ENCODE assay signal across 11 cellular contexts in genomic region chr17:17593222-17593620, GRCh38. TPM values are rescaled to one million over a fixed set of nuclear protein-coding genes. Genes with fewer than 3 reads are reported as not detected.
A peak's percentile ranks its signal among the peaks of the same experiment; 100 is the strongest.
DNase-seq lines count a peak whose midpoint lies in the region; ATAC-seq and TF ChIP-seq lines count a peak whose summit lies in the region.
"Had no signal": no experiment of that assay in that cellular context is flagged by ENCODE, and none has a peak within 500 bp of the region (broad histone marks: within the 10 kb centered on the region; RNA-seq: fewer than 3 reads in every experiment).

No MANE protein-coding gene starts in this region.

- intact Hi-C loops in left ventricle myocardium superior (cut with micrococcal nuclease) (no loop called here), upper lobe of right lung (cut with DNase I) (no loop called here)

- no peaks in the 10 kb centered on the region for H3K9me3 Mint-ChIP-seq in WTC11

- H3K4me1 ChIP-seq in cardiac muscle cell (ENCODE audit: low read depth), result peaks cover 26% of the 10 kb centered on the region
- peaks cover 6% of the 10 kb centered on the region for H3K4me1 ChIP-seq in iPS-15b (ENCODE audit: control insufficient read depth, insufficient read depth, low read length)
- peaks cover 26% of the 10 kb centered on the region for H3K4me1 ChIP-seq in upper lobe of right lung
- H3K4me1 ChIP-seq: prostate gland had no signal

- H3K4me1 Mint-ChIP-seq in WTC11, result peaks cover 17% of the 10 kb centered on the region

- ATAC-seq in left ventricle myocardium superior, result no peak
- ATAC-seq in WTC11, result no peak
- ATAC-seq in upper lobe of right lung, result no peak
- no peak for ATAC-seq in HG03442 (IDR thresholded peaks at IDR 0.05; ENCODE audit: unreplicated experiment)

- H3K27ac ChIP-seq in cardiac muscle cell (peak overlapping the region; percentile 56), upper lobe of right lung (peak overlapping the region; percentile 94)
- H3K27ac ChIP-seq: prostate gland, thoracic aorta had no signal

- H3K4me3 ChIP-seq in cardiac muscle cell (no peak overlapping the region), iPS-15b (ENCODE audit: low read depth, low read length) (peak overlapping the region; percentile 97), upper lobe of right lung (no peak overlapping the region)

- peak overlapping the region; percentile 49; the same call in 1 of the 2 replicates for H3K27ac Mint-ChIP-seq in WTC11

- H3K27me3 ChIP-seq in cardiac muscle cell, result no peaks in the 10 kb centered on the region
- H3K27me3 ChIP-seq in iPS-15b (ENCODE audit: control insufficient read depth, insufficient read depth, low read length), result no peaks in the 10 kb centered on the region
- no peaks in the 10 kb centered on the region for H3K27me3 ChIP-seq in upper lobe of right lung

- no peak for TF ChIP-seq CTCF in cardiac muscle cell (IDR thresholded peaks at IDR 0.05; ENCODE audit: low read depth, low read length)
- no peak for TF ChIP-seq CTCF in WTC11 (IDR thresholded peaks at IDR 0.05)
- TF ChIP-seq CTCF in upper lobe of right lung (IDR thresholded peaks at IDR 0.05), result no peak

- DNase-seq in cardiac muscle cell (ENCODE audit: low read depth in 1 of 2, low spot score in 1 of 2), result no peak
- DNase-seq in left ventricle myocardium superior, result no peak
- no peak for DNase-seq in WTC11 (ENCODE audit: low spot score)
- DNase-seq in upper lobe of right lung, result no peak
- DNase-seq in NCI-H774 (lab: John Stamatoyannopoulos, UW), result no peak
- no peak for DNase-seq in DMS53 (lab: John Stamatoyannopoulos, UW)
- DNase-seq: NCI-H187 treated with DMSO at 0.1 percent for 48 hours had no signal

- H3K9me3 ChIP-seq in cardiac muscle cell (ENCODE audit: low read depth) (no peaks in the 10 kb centered on the region), iPS-15b (ENCODE audit: control insufficient read depth, insufficient read depth, low read length) (no peaks in the 10 kb centered on the region), upper lobe of right lung (no peaks in the 10 kb centered on the region)
- H3K9me3 ChIP-seq: prostate gland, thoracic aorta had no signal

- no peaks in the 10 kb centered on the region for H3K36me3 Mint-ChIP-seq in WTC11

- H3K4me3 Mint-ChIP-seq in WTC11, result peak overlapping the region; percentile 95

- CTCF ChIA-PET in WTC11 (lab: Charles Lee), result no interaction called here

- no peak overlapping the region for H3K9ac ChIP-seq in iPS-15b (ENCODE audit: low read depth, low read length)

- H3K36me3 ChIP-seq in cardiac muscle cell (no peaks in the 10 kb centered on the region), iPS-15b (ENCODE audit: control insufficient read depth, insufficient read depth, low read length) (no peaks in the 10 kb centered on the region), upper lobe of right lung (no peaks in the 10 kb centered on the region)
- H3K36me3 ChIP-seq: prostate gland, thoracic aorta had no signal

- POLR2A ChIA-PET in WTC11 (lab: Charles Lee), result no interaction called here

- H3K27me3 Mint-ChIP-seq in WTC11 (ENCODE audit: low read depth), result no peaks in the 10 kb centered on the region

TF ChIP-seq in WTC11, 78 proteins besides CTCF, POLR2A, EP300 and RAD21 (continues in another document):
- TF ChIP-seq IRF2 (CRISPR knock-in tag; IDR thresholded peaks at IDR 0.05; ENCODE audit: borderline replicate concordance, low read depth) (no peak), AFF4 (CRISPR knock-in tag; IDR thresholded peaks at IDR 0.05; ENCODE audit: borderline replicate concordance) (no peak), ATF2 (CRISPR knock-in tag; IDR thresholded peaks at IDR 0.05; ENCODE audit: borderline replicate concordance, low read depth) (no peak), SMAD4 (CRISPR knock-in tag; IDR thresholded peaks at IDR 0.05) (no peak), NFYB (CRISPR knock-in tag; conservative IDR thresholded peaks at IDR 0.05; ENCODE audit: low read depth) (no peak), TP53 (CRISPR knock-in tag; IDR thresholded peaks at IDR 0.05) (no peak), E2F1 (CRISPR knock-in tag; IDR thresholded peaks at IDR 0.05) (no peak), ZNF121 (CRISPR knock-in tag; IDR thresholded peaks at IDR 0.05) (no peak), ERG (CRISPR knock-in tag; IDR thresholded peaks at IDR 0.05) (no peak), PRRX2 (CRISPR knock-in tag; IDR thresholded peaks at IDR 0.05) (no peak)

RNA-seq across cellular contexts. Expression of gene PEMT, which starts 1.7 kb away (rescaled TPM):
- total RNA-seq in cardiac muscle cell (126 and 196 TPM in 2 replicates), left ventricle myocardium superior (17.9 TPM), WTC11 (2021) (51.9 to 54.6 TPM (median 53.1 TPM) in 3 replicates), upper lobe of right lung (29.6 TPM)
- polyA plus RNA-seq in cardiac muscle cell, result 135 and 141 TPM in 2 replicates
